Comparison of ENCODE assay signal across 8 cellular contexts in the genomic region with DNA sequence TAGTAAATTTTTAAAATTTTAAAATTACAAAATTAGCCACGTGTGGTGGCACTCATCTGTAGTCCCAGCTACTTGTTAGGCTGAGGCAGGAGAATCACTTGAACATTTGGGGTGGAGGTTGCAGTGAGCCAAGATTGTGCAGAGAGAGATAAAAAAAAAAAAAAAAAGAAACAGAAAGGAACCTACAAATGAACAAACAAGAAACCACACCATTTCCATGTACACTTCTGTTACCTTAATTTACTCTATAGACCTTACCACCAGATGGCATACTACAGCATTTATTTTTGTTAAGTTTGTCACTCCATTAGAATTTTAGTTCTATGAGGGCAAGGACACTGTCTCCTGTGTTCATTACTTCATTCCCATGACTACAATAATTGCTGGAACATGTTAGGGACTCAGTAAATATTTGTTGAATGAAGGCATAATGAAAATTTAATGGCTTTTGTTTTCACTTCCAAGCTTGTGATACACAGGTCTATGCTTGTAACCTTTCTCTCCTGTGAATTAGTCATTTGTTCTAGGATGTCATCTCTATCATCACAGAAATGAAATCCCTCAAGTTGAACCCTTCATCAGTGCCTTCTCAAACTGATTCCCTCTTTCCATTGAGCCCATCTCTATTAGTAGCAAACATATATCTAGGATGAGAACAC.
DNase-seq lines count a peak whose midpoint lies in the region; ATAC-seq and TF ChIP-seq lines count a peak whose summit lies in the region.

No MANE protein-coding gene starts in this region.

- H3K14ac ChIP-seq in mesenchymal stem cell (ENCODE audit: low read length in 2 of 2), result no peak overlapping the region

- peak overlapping the region; percentile 19 for H3K4me3 Mint-ChIP-seq in activated naive CD8-positive, alpha-beta T cell treated with anti-CD3 and anti-CD28 coated beads, Interleukin-2, amount 10 ng/mL, durations not matched to agents 7 days and 5 days

- H3K79me1 ChIP-seq in mesenchymal stem cell (replicated peaks; ENCODE audit: low read length, poor library complexity, severe bottlenecking), result no peaks in the 10 kb centered on the region

- H3K27me3 ChIP-seq in left ventricle myocardium inferior (ENCODE audit: low read depth) (no peaks in the 10 kb centered on the region), right atrium auricular region (no peaks in the 10 kb centered on the region), mesenchymal stem cell (ENCODE audit: control insufficient read depth in 1 of 2, insufficient read depth in 1 of 2, low read length in 2 of 2) (no peaks in the 10 kb centered on the region), HAP-1 (ENCODE audit: low read depth) (0 out of 2 replicates have a peak, but pooled peaks cover 2% of the 10 kb centered on the region)

- H2BK5ac ChIP-seq in mesenchymal stem cell (ENCODE audit: low read depth, low read length, poor library complexity, severe bottlenecking), result no peak overlapping the region

- no peak overlapping the region for H4K91ac ChIP-seq in mesenchymal stem cell (ENCODE audit: low read length)

- H3K23ac ChIP-seq in mesenchymal stem cell (ENCODE audit: low read length in 2 of 2), result no peak overlapping the region

- in situ Hi-C loops in HAP-1 (cut with MboI; ENCODE audit: low sequenced_read_pairs), result no loop called here

- no peak overlapping the region for H2AFZ ChIP-seq in mesenchymal stem cell (ENCODE audit: low read depth, low read length)

- H2BK12ac ChIP-seq in mesenchymal stem cell (ENCODE audit: low read length in 2 of 2), result no peak overlapping the region

- H3K4me1 Mint-ChIP-seq in activated naive CD8-positive, alpha-beta T cell treated with anti-CD3 and anti-CD28 coated beads, Interleukin-2, amount 10 ng/mL, durations not matched to agents 7 days and 5 days, result peaks cover 35% of the 10 kb centered on the region

- no peak overlapping the region for H2AK5ac ChIP-seq in mesenchymal stem cell (ENCODE audit: low read length, severe bottlenecking)

- intact Hi-C loops in left ventricle myocardium inferior (cut with micrococcal nuclease), result no loop called here

- H4K8ac ChIP-seq in mesenchymal stem cell (ENCODE audit: low read length), result no peak overlapping the region

- DNase-seq in left ventricle myocardium inferior (no peak), right atrium auricular region (ENCODE audit: low spot score) (no peak), mesenchymal stem cell (peak; percentile 19), cerebellar nuclear complex (lab: John Stamatoyannopoulos, UW) (no peak), HAP-1 (ENCODE audit: low spot score in 2 of 2) (no peak)
- DNase-seq in activated naive CD8-positive, alpha-beta T cell treated with anti-CD3 and anti-CD28 coated beads, Interleukin-2, amount 10 ng/mL, durations not matched to agents 7 days and 5 days, result no peak

- H3K9ac ChIP-seq in mesenchymal stem cell (ENCODE audit: low read length), result no peak overlapping the region

- H3K36me3 Mint-ChIP-seq in activated naive CD8-positive, alpha-beta T cell treated with anti-CD3 and anti-CD28 coated beads, Interleukin-2, amount 10 ng/mL, durations not matched to agents 7 days and 5 days, result peaks cover 75% of the 10 kb centered on the region

- ATAC-seq in HG03565 (IDR thresholded peaks at IDR 0.05; ENCODE audit: unreplicated experiment) (peak; percentile 70), HG02763 (IDR thresholded peaks at IDR 0.05; ENCODE audit: unreplicated experiment) (no peak)
- ATAC-seq in activated naive CD8-positive, alpha-beta T cell treated with anti-CD3 and anti-CD28 coated beads, Interleukin-2, amount 10 ng/mL, durations not matched to agents 7 days and 5 days (ENCODE audit: low read depth), result peak; percentile 83

- no peak overlapping the region for H3K4ac ChIP-seq in mesenchymal stem cell (ENCODE audit: low read depth in 1 of 2, low read length in 2 of 2)

- no CpG with 5 or more reads among the region's 1 CpG for WGBS in mesenchymal stem cell

- H3K36me3 ChIP-seq in left ventricle myocardium inferior, result no peaks in the 10 kb centered on the region
- no peaks in the 10 kb centered on the region for H3K36me3 ChIP-seq in right atrium auricular region
- no peaks in the 10 kb centered on the region for H3K36me3 ChIP-seq in mesenchymal stem cell (ENCODE audit: control insufficient read depth in 1 of 2, insufficient read depth in 2 of 2, low read depth in 1 of 2, low read length in 2 of 2)
- no peaks in the 10 kb centered on the region for H3K36me3 ChIP-seq in HAP-1 (replicated peaks)

- H3K4me2 ChIP-seq in mesenchymal stem cell (ENCODE audit: low read length, poor library complexity, severe bottlenecking), result no peak overlapping the region

- peaks cover 7% of the 10 kb centered on the region for H3K9me3 Mint-ChIP-seq in activated naive CD8-positive, alpha-beta T cell treated with anti-CD3 and anti-CD28 coated beads, Interleukin-2, amount 10 ng/mL, durations not matched to agents 7 days and 5 days

- no peak overlapping the region for H2BK15ac ChIP-seq in mesenchymal stem cell (ENCODE audit: low read depth, poor library complexity, severe bottlenecking)

- H3K4me1 ChIP-seq in left ventricle myocardium inferior (no peaks in the 10 kb centered on the region), right atrium auricular region (no peaks in the 10 kb centered on the region), mesenchymal stem cell (ENCODE audit: control insufficient read depth, insufficient read depth, low read depth, low read length) (no peaks in the 10 kb centered on the region), HAP-1 (no peaks in the 10 kb centered on the region)

- TF ChIP-seq CTCF in left ventricle myocardium inferior (IDR thresholded peaks at IDR 0.05; ENCODE audit: borderline replicate concordance) (peak; percentile 43), right atrium auricular region (IDR thresholded peaks at IDR 0.05) (peak in 1 of 2 donors; percentile 32)

- no peak overlapping the region for H3K18ac ChIP-seq in mesenchymal stem cell (ENCODE audit: low read depth in 1 of 2, low read length in 2 of 2)

- H3K9me3 ChIP-seq in left ventricle myocardium inferior (replicated peaks) (peaks cover 8% of the 10 kb centered on the region), right atrium auricular region (peaks cover 0 to 5% of the 10 kb centered on the region in 2 donors), mesenchymal stem cell (ENCODE audit: control insufficient read depth, low read length) (no peaks in the 10 kb centered on the region), HAP-1 (no peaks in the 10 kb centered on the region)

- H3K4me3 ChIP-seq in left ventricle myocardium inferior (no peak overlapping the region), right atrium auricular region (no peak overlapping the region), mesenchymal stem cell (ENCODE audit: insufficient read depth in 1 of 2, low read depth in 1 of 2, low read length in 2 of 2) (no peak overlapping the region), HAP-1 (no peak overlapping the region)

- no peak overlapping the region for H2BK120ac ChIP-seq in mesenchymal stem cell (ENCODE audit: low read depth, low read length)

- H3K27ac ChIP-seq in left ventricle myocardium inferior (replicated peaks) (no peak overlapping the region), right atrium auricular region (no peak overlapping the region), mesenchymal stem cell (ENCODE audit: low read length, poor library complexity, severe bottlenecking) (no peak overlapping the region)

- peak overlapping the region; percentile 42 for H3K27ac Mint-ChIP-seq in activated naive CD8-positive, alpha-beta T cell treated with anti-CD3 and anti-CD28 coated beads, Interleukin-2, amount 10 ng/mL, durations not matched to agents 7 days and 5 days

- POLR2A ChIA-PET in activated naive CD8-positive, alpha-beta T cell treated with anti-CD3 and anti-CD28 coated beads, Interleukin-2, amount 10 ng/mL, durations not matched to agents 7 days and 5 days (lab: Charles Lee), result interaction anchor here (0.6 to 0.9 kb wide), 4 partner anchors 16 to 53 kb away, joined by 3 to 4 read pairs (median 4); no protein-coding TSS in a partner anchor

- no peaks in the 10 kb centered on the region for H3K27me3 Mint-ChIP-seq in activated naive CD8-positive, alpha-beta T cell treated with anti-CD3 and anti-CD28 coated beads, Interleukin-2, amount 10 ng/mL, durations not matched to agents 7 days and 5 days
